Comparison of ENCODE assay signal across 12 cellular contexts in genomic region chr5:163908253-163908652, GRCh38.
DNase-seq lines count a peak whose midpoint lies in the region; ATAC-seq and TF ChIP-seq lines count a peak whose summit lies in the region.
"Had no signal": no experiment of that assay in that cellular context is flagged by ENCODE, and none has a peak within 500 bp of the region (broad histone marks: within the 10 kb centered on the region; RNA-seq: fewer than 3 reads in every experiment).

No MANE protein-coding gene starts in this region.

- TF ChIP-seq POLR2A in GM18505 (IDR thresholded peaks at IDR 0.05; ENCODE audit: borderline replicate concordance, extremely low read depth, insufficient read depth, insufficient read length): no peak

- DNase-seq in NOMO-1 treated with DMSO at 0.1 percent for 48 hours (lab: John Stamatoyannopoulos, UW; ENCODE audit: unreplicated experiment): peak; percentile 49
- peak; percentile 34 for DNase-seq in midbrain (lab: John Stamatoyannopoulos, UW)
- no peak for DNase-seq in activated T-cell treated with anti-CD3 and anti-CD28 coated beads, Interleukin-2, amount 50 U/mL, for 48 hours
- no peak for DNase-seq in SW480 (ENCODE audit: low spot score)
- DNase-seq: activated effector memory CD4-positive, alpha-beta T cell treated with Interleukin-2 at 50 U/mL for 16 hours; NCI-H2171 treated with DMSO at 0.1 percent for 48 hours; NK-92 treated with Interleukin-12 subunit alpha and Interleukin-12 subunit beta, amount 100 ng/mL, for 24 hours; stimulated activated naive CD4-positive, alpha-beta T cell had no signal

- ATAC-seq in GM18498 (IDR thresholded peaks at IDR 0.05; ENCODE audit: unreplicated experiment) (peak; percentile 42), HG02610 (IDR thresholded peaks at IDR 0.05; ENCODE audit: unreplicated experiment) (peak; percentile 16), HG03469 (IDR thresholded peaks at IDR 0.05; ENCODE audit: unreplicated experiment) (no peak), GM18505 (IDR thresholded peaks at IDR 0.05; ENCODE audit: unreplicated experiment) (no peak)

Comparison
In these comparisons a context has a peak if more than half of its experiments do, and no peak if none do; other contexts are left out.
1. ATAC-seq: peak in GM18498 (single experiment) and HG02610 (single experiment); none in HG03469 (single experiment) and GM18505 (single experiment).
2. DNase-seq: peak in NOMO-1 treated with DMSO at 0.1 percent for 48 hours (single experiment) and midbrain (single experiment); none in activated T-cell treated with anti-CD3 and anti-CD28 coated beads, Interleukin-2, amount 50 U/mL, for 48 hours (0 of 2) and SW480 (single experiment).